Comparison of ENCODE assay signal across 8 cellular contexts in the genomic region with DNA sequence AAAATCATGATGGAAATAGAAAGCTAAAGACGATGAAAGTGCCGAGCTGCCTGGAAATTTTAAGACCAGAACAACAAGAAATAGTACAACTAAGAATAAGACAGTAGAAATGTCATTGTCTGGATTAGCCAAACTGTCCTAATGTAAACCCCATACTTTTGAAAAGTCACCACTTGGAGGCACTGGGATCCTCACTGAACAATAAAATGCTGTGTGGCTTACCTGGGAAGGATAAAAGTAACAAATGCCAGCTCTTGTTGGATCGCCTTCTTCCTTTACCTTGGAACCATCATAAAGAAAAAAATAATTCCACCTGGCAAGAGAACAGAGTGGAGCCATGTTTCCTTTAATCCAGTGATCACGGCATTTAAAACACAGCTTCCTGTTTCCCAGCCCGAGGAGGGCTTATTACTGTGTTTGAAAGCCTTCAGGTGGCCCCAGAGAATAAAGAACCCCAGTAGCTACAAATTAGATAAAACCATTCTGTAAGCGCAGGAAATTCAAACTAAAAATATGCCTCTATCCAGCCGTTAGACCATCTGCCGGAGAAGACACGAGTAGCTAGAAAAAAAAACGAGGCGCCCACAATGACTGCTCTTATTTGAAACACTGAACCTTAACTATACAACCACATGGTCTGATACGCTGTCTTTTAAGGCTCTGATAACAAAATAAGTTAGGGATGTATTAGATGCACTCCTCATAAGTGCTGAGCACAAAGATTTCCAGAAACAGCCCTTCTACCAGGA. TPM values are rescaled to one million over a fixed set of nuclear protein-coding genes. Genes with fewer than 3 reads are reported as not detected.
DNase-seq lines count a peak whose midpoint lies in the region; ATAC-seq, FAIRE-seq and TF ChIP-seq lines count a peak whose summit lies in the region.

No MANE protein-coding gene starts in this region.

- peak overlapping the region; percentile 88 for H3K27ac Mint-ChIP-seq in activated CD4-positive, alpha-beta T cell treated with anti-CD3 and anti-CD28 coated beads, Interleukin-2, amount 10 ng/mL, durations not matched to agents 7 days and 5 days

- POLR2A ChIA-PET in activated CD4-positive, alpha-beta T cell treated with anti-CD3 and anti-CD28 coated beads, Interleukin-2, amount 10 ng/mL, durations not matched to agents 7 days and 5 days (lab: Charles Lee): interaction anchor here (0.7 kb wide), 1 partner anchor 48 kb away, joined by 3 read pairs; no protein-coding TSS in a partner anchor

- H3K9me3 ChIP-seq in SK-N-MC (ENCODE audit: low read depth, low read length): no peaks in the 10 kb centered on the region

- no peaks in the 10 kb centered on the region for H3K9me3 Mint-ChIP-seq in activated CD4-positive, alpha-beta T cell treated with anti-CD3 and anti-CD28 coated beads, Interleukin-2, amount 10 ng/mL, durations not matched to agents 7 days and 5 days

- peaks cover 24% of the 10 kb centered on the region for H3K36me3 Mint-ChIP-seq in activated CD4-positive, alpha-beta T cell treated with anti-CD3 and anti-CD28 coated beads, Interleukin-2, amount 10 ng/mL, durations not matched to agents 7 days and 5 days (ENCODE audit: low read depth)

- peak overlapping the region; percentile 87 for H3K9ac ChIP-seq in SK-N-MC (ENCODE audit: insufficient read length)

- TF ChIP-seq CTCF in fibroblast of pulmonary artery (IDR thresholded peaks at IDR 0.05; ENCODE audit: low read length, missing control alignments): no peak

- no peak for ATAC-seq in HG02763 (IDR thresholded peaks at IDR 0.05; ENCODE audit: unreplicated experiment)

- no peak for FAIRE-seq in HTR-8/SVneo (lab: Jason Lieb, UNC)

- H3K4me3 Mint-ChIP-seq in activated CD4-positive, alpha-beta T cell treated with anti-CD3 and anti-CD28 coated beads, Interleukin-2, amount 10 ng/mL, durations not matched to agents 7 days and 5 days: peak overlapping the region; percentile 63

- peak overlapping the region; percentile 83 for H3K27ac ChIP-seq in SK-N-MC

- CTCF ChIA-PET in activated CD4-positive, alpha-beta T cell treated with anti-CD3 and anti-CD28 coated beads, Interleukin-2, amount 10 ng/mL, durations not matched to agents 7 days and 5 days (lab: Charles Lee): interaction anchor here (0.6 to 1.6 kb wide), 9 partner anchors 12 to 195 kb away, joined by 3 to 11 read pairs (median 4); no protein-coding TSS in a partner anchor

- no peaks in the 10 kb centered on the region for H3K27me3 Mint-ChIP-seq in activated CD4-positive, alpha-beta T cell treated with anti-CD3 and anti-CD28 coated beads, Interleukin-2, amount 10 ng/mL, durations not matched to agents 7 days and 5 days

- H3K4me1 Mint-ChIP-seq in activated CD4-positive, alpha-beta T cell treated with anti-CD3 and anti-CD28 coated beads, Interleukin-2, amount 10 ng/mL, durations not matched to agents 7 days and 5 days: peaks cover 70% of the 10 kb centered on the region

- peak overlapping the region; percentile 78 for H3K4me3 ChIP-seq in SK-N-MC
- H3K4me3 ChIP-seq in fibroblast of pulmonary artery (replicated peaks; ENCODE audit: low read depth, low read length): peak overlapping the region; percentile 19

- DNase-seq in activated CD4-positive, alpha-beta T cell treated with anti-CD3 and anti-CD28 coated beads, Interleukin-2, amount 10 ng/mL, durations not matched to agents 7 days and 5 days: no peak
- DNase-seq in activated CD4-positive, alpha-beta T cell treated with anti-CD3 and anti-CD28 coated beads, Interleukin-2, amount 50 U/mL, for 48 hours: no peak
- no peak for DNase-seq in SK-N-MC (ENCODE audit: low read depth, low spot score)
- DNase-seq in fibroblast of pulmonary artery (ENCODE audit: low read depth): no peak
- DNase-seq in superior temporal gyrus (ENCODE audit: extremely low spot score): peak; percentile 53
- no peak for DNase-seq in HTR-8/SVneo (ENCODE audit: insufficient read length, low spot score)
- no peak for DNase-seq in NCI-H748 treated with DMSO at 0.1 percent for 48 hours (lab: John Stamatoyannopoulos, UW)

- peaks cover 51% of the 10 kb centered on the region for H3K36me3 ChIP-seq in SK-N-MC (ENCODE audit: insufficient read depth, low read length)

RNA-seq across cellular contexts. Expression of a gene that starts 4.4 kb away (rescaled TPM):
- 10 to 100 TPM; 32.0 to 35.3 TPM for total RNA-seq in activated CD4-positive, alpha-beta T cell treated with anti-CD3 and anti-CD28 coated beads, Interleukin-2, amount 10 ng/mL, durations not matched to agents 7 days and 5 days

RNA-seq across cellular contexts. Expression of a gene that starts 4.5 kb away (rescaled TPM):
- 10 to 100 TPM; 17.9 to 19.1 TPM for total RNA-seq in activated CD4-positive, alpha-beta T cell treated with anti-CD3 and anti-CD28 coated beads, Interleukin-2, amount 10 ng/mL, durations not matched to agents 7 days and 5 days

RNA-seq across cellular contexts. Expression of a gene that starts 33.1 kb away (rescaled TPM):
- total RNA-seq in activated CD4-positive, alpha-beta T cell treated with anti-CD3 and anti-CD28 coated beads, Interleukin-2, amount 10 ng/mL, durations not matched to agents 7 days and 5 days: 10 to 100 TPM; 52.5 to 58.5 TPM

RNA-seq across cellular contexts. Expression of a gene that starts 50.2 kb away (rescaled TPM):
- total RNA-seq in activated CD4-positive, alpha-beta T cell treated with anti-CD3 and anti-CD28 coated beads, Interleukin-2, amount 10 ng/mL, durations not matched to agents 7 days and 5 days: 1 to 10 TPM; 8.5 to 8.8 TPM
